16 cellular contexts compared by ENCODE assay signal in the genomic region with DNA sequence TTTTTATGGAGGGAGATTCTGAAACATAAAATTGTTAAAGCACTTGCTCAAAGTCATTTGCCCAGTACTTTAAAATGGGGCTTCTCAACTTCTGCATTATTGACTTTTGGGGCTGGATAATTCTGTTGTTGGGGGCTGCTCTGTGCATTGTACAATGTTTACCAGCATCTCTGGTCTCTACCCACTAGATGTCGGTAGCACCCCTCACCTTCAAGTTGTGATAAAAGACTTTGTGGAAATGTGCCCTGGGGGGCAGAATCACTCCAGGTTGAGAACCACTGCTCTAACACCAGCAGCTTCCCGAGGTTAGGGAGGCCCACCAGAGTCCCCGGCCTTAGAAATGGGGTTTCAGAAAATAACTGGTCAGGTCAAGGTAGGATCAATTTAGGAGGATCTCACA. TPM values are rescaled to one million over a fixed set of nuclear protein-coding genes. Genes with fewer than 3 reads are reported as not detected.
DNase-seq lines count a peak whose midpoint lies in the region; ATAC-seq and TF ChIP-seq lines count a peak whose summit lies in the region.
"Had no signal": no experiment of that assay in that cellular context is flagged by ENCODE, and none has a peak within 500 bp of the region (broad histone marks: within the 10 kb centered on the region; RNA-seq: fewer than 3 reads in every experiment).

No MANE protein-coding gene starts in this region.

- TF ChIP-seq RAD21 in HCT116 (IDR thresholded peaks at IDR 0.05; ENCODE audit: low read depth): peak; percentile 62

- no TSS peak for BruUV-seq in HCT116 (replicated peaks; lab: Mats Ljungman, UMichigan)

- H3K9me2 ChIP-seq in HCT116 (ENCODE audit: insufficient read depth): no peaks in the 10 kb centered on the region

- RAD21 ChIA-PET in HCT116 (lab: Charles Lee; ENCODE audit: low non-redundant PET in 1 of 2, low total read pairs in 2 of 2, uncharacterized antibody in 2 of 2, unreplicated experiment in 2 of 2): no interaction called here

- CTCF ChIA-PET in HCT116 (lab: Charles Lee): no interaction called here

- H3K9ac ChIP-seq in HCT116 (ENCODE audit: low read length): no peak overlapping the region

- H2AFZ ChIP-seq in HCT116 (ENCODE audit: low read depth, low read length, poor library complexity, severe bottlenecking): peak overlapping the region; percentile 52

- H3K27me3 ChIP-seq in HCT116 (ENCODE audit: insufficient read depth, low read length) (no peaks in the 10 kb centered on the region), Peyer's patch (no peaks in the 10 kb centered on the region), prostate gland (replicated peaks; ENCODE audit: insufficient read depth) (no peaks in the 10 kb centered on the region)

- POLR2A ChIA-PET in HCT116 (lab: Charles Lee): no interaction called here

- 58% methylated on average over 3 of the region's 3 CpGs for WGBS in prostate gland

- ATAC-seq in HCT116 (peak; percentile 85), GM21526 (IDR thresholded peaks at IDR 0.05; ENCODE audit: low FRiP score, unreplicated experiment) (no peak), GM18858 (IDR thresholded peaks at IDR 0.05; ENCODE audit: unreplicated experiment) (no peak), HG02571 (IDR thresholded peaks at IDR 0.05; ENCODE audit: unreplicated experiment) (no peak)
- ATAC-seq: activated CD4-positive, CD25-positive, alpha-beta regulatory T cell treated with anti-CD3 and anti-CD28 coated beads, Interleukin-2, amount 50 U/mL, for 24 hours; sciatic nerve; T-helper 17 cell had no signal

- TF ChIP-seq POLR2A in HCT116 (IDR thresholded peaks at IDR 0.05; ENCODE audit: borderline replicate concordance, extremely low read depth, insufficient read depth, insufficient read length) (no peak), Peyer's patch (IDR thresholded peaks at IDR 0.05) (no peak), prostate gland (IDR thresholded peaks at IDR 0.05) (no peak)

- intact Hi-C loops in HCT116 (cut with micrococcal nuclease): loop anchor here (1.0 kb wide), 1 partner anchor 166 kb away; no protein-coding TSS in a partner anchor
- intact Hi-C loops in prostate gland (cut with DNase I): no loop called here

- TF ChIP-seq CTCF in HCT116 (IDR thresholded peaks at IDR 0.05 in 2 of 3, conservative IDR thresholded peaks at IDR 0.05 in 1 of 3; ENCODE audit: borderline replicate concordance in 1 of 3, insufficient read depth in 1 of 3, low read depth in 2 of 3, low read length in 2 of 3) (peak; percentile 44 to 76 (median 46)), Peyer's patch (IDR thresholded peaks at IDR 0.05) (peak in 4 of 6 experiments; percentile 18 to 27 (median 22)), prostate gland (IDR thresholded peaks at IDR 0.05) (no peak)

- no peak overlapping the region for H3K4me3 ChIP-seq in HCT116 (replicated peaks in 1 of 2; ENCODE audit: low read depth in 1 of 2, low read length in 2 of 2)
- no peak overlapping the region for H3K4me3 ChIP-seq in Peyer's patch
- no peak overlapping the region for H3K4me3 ChIP-seq in prostate gland
- H3K4me3 ChIP-seq: HAP-1 had no signal

- H3K27ac ChIP-seq in HCT116 (ENCODE audit: low read depth, low read length): no peak overlapping the region
- H3K27ac ChIP-seq in Peyer's patch: no peak overlapping the region
- H3K27ac ChIP-seq in prostate gland: no peak overlapping the region

- H4K20me1 ChIP-seq in HCT116 (ENCODE audit: insufficient read depth): no peaks in the 10 kb centered on the region

- DNase-seq in ELF-1 (ENCODE audit: low read depth, low spot score): peak; percentile 49
- DNase-seq in HCT116 (ENCODE audit: low read depth, low spot score): no peak
- no peak for DNase-seq in Peyer's patch
- DNase-seq in islet precursor cell: peak; percentile 58
- DNase-seq in prostate gland (ENCODE audit: low spot score): no peak
- DNase-seq: hippocampal formation; MV-4-11; nucleus accumbens; stimulated activated CD4-positive, alpha-beta T cell treated with anti-CD3 and anti-CD28 coated beads, Interleukin-1b, Interleukin-23, amount 100 ng/mL, for 48 hours; T-helper 17 cell had no signal

- no peaks in the 10 kb centered on the region for H3K79me2 ChIP-seq in HCT116 (ENCODE audit: insufficient read depth, low read length)

- H3K9me3 ChIP-seq in HCT116 (ENCODE audit: control insufficient read depth in 1 of 2, insufficient read depth in 1 of 2, low read depth in 1 of 2, low read length in 2 of 2): no peaks in the 10 kb centered on the region
- H3K9me3 ChIP-seq in Peyer's patch: no peaks in the 10 kb centered on the region
- no peaks in the 10 kb centered on the region for H3K9me3 ChIP-seq in prostate gland
- H3K9me3 ChIP-seq: HAP-1 had no signal

- H3K4me2 ChIP-seq in HCT116 (ENCODE audit: low read length): no peak overlapping the region

- H3K4me1 ChIP-seq in HCT116 (ENCODE audit: control insufficient read depth in 1 of 2, insufficient read depth in 2 of 2, low read length in 2 of 2) (no peaks in the 10 kb centered on the region), Peyer's patch (no peaks in the 10 kb centered on the region), prostate gland (replicated peaks) (no peaks in the 10 kb centered on the region)

- H3K36me3 ChIP-seq in HCT116 (ENCODE audit: control insufficient read depth in 1 of 2, insufficient read depth in 2 of 2, low read length in 2 of 2) (no peaks in the 10 kb centered on the region), Peyer's patch (no peaks in the 10 kb centered on the region), prostate gland (no peaks in the 10 kb centered on the region)
- H3K36me3 ChIP-seq: HAP-1 had no signal

TF ChIP-seq in HCT116, 20 proteins besides CTCF, POLR2A, EP300 and RAD21:
- TF ChIP-seq CBX3 (IDR thresholded peaks at IDR 0.05; ENCODE audit: low read depth): no peak
- TF ChIP-seq JUND (IDR thresholded peaks at IDR 0.05): no peak
- TF ChIP-seq ZNF274 (IDR thresholded peaks at IDR 0.05; ENCODE audit: low read depth, low read length): no peak
- TF ChIP-seq SRF (IDR thresholded peaks at IDR 0.05; ENCODE audit: low read depth): no peak
- no peak for TF ChIP-seq TCF7L2 (IDR thresholded peaks at IDR 0.05; ENCODE audit: borderline replicate concordance, extremely low read depth, insufficient read depth, insufficient read length)

RNA-seq across cellular contexts. Expression of gene CUL3, which starts 26.8 kb away (rescaled TPM):
- 95.7 TPM for total RNA-seq in HCT116 (2021; ENCODE audit: unreplicated experiment)
- polyA plus RNA-seq in HCT116 (2012): 47.3 and 51.9 TPM in 2 replicates
- total RNA-seq in Peyer's patch: 10 to 100 TPM; 40.5 to 96.6 (median 77.1) TPM
- total RNA-seq in prostate gland: 10 to 100 TPM; 69.2 to 90.5 TPM

Comparison
In these comparisons a context has a peak if more than half of its experiments do, and no peak if none do; other contexts are left out.
1. DNase-seq: peak in ELF-1 (single experiment) and islet precursor cell (single experiment); none in HCT116 (single experiment), Peyer's patch (0 of 3) and prostate gland (single experiment).
2. CTCF ChIP-seq: peak in HCT116 (3 of 3) and Peyer's patch (4 of 6); none in prostate gland (0 of 4).